In genomic region chr20:20731000-20731944, GRCh38 we compare ENCODE assay signal across 2 cellular contexts.
TF ChIP-seq lines count a peak whose summit lies in the region.

No MANE protein-coding gene starts in this region.

TF ChIP-seq in SK-N-SH, 30 proteins besides CTCF, POLR2A, EP300 and RAD21 (continued from another document):
- no peak for TF ChIP-seq POLR2AphosphoS5 (IDR thresholded peaks at IDR 0.05; ENCODE audit: low read depth, low read length)
- no peak for TF ChIP-seq FOXJ3 (CRISPR knock-in tag; IDR thresholded peaks at IDR 0.05)
- TF ChIP-seq, protein P1, sequence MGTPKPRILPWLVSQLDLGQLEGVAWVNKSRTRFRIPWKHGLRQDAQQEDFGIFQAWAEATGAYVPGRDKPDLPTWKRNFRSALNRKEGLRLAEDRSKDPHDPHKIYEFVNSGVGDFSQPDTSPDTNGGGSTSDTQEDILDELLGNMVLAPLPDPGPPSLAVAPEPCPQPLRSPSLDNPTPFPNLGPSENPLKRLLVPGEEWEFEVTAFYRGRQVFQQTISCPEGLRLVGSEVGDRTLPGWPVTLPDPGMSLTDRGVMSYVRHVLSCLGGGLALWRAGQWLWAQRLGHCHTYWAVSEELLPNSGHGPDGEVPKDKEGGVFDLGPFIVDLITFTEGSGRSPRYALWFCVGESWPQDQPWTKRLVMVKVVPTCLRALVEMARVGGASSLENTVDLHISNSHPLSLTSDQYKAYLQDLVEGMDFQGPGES (IDR thresholded peaks at IDR 0.05; ENCODE audit: low read depth, low read length) = no peak
- no peak for TF ChIP-seq ZBTB33 (IDR thresholded peaks at IDR 0.05; ENCODE audit: borderline replicate concordance, low read depth)
- TF ChIP-seq TEAD4 (IDR thresholded peaks at IDR 0.05; ENCODE audit: borderline replicate concordance, insufficient read depth) = no peak
- TF ChIP-seq SMC3 (IDR thresholded peaks at IDR 0.05; ENCODE audit: low read depth, low read length) = no peak
- no peak for TF ChIP-seq GABPA (IDR thresholded peaks at IDR 0.05; ENCODE audit: low read depth)
- TF ChIP-seq TCF12 (IDR thresholded peaks at IDR 0.05) = no peak

TF ChIP-seq in SK-N-SH treated with all-trans-retinoic acid at 6 μM for 48 hours, 23 proteins besides CTCF, POLR2A, EP300 and RAD21 (continued from another document):
- no peak for TF ChIP-seq ZNF565 (CRISPR knock-in tag; conservative IDR thresholded peaks at IDR 0.05; ENCODE audit: low read depth)
- TF ChIP-seq TOX (CRISPR knock-in tag; IDR thresholded peaks at IDR 0.05; ENCODE audit: borderline replicate concordance) = no peak
- no peak for TF ChIP-seq BACH2 (CRISPR knock-in tag; IDR thresholded peaks at IDR 0.05; ENCODE audit: borderline replicate concordance)
- TF ChIP-seq, protein P2, sequence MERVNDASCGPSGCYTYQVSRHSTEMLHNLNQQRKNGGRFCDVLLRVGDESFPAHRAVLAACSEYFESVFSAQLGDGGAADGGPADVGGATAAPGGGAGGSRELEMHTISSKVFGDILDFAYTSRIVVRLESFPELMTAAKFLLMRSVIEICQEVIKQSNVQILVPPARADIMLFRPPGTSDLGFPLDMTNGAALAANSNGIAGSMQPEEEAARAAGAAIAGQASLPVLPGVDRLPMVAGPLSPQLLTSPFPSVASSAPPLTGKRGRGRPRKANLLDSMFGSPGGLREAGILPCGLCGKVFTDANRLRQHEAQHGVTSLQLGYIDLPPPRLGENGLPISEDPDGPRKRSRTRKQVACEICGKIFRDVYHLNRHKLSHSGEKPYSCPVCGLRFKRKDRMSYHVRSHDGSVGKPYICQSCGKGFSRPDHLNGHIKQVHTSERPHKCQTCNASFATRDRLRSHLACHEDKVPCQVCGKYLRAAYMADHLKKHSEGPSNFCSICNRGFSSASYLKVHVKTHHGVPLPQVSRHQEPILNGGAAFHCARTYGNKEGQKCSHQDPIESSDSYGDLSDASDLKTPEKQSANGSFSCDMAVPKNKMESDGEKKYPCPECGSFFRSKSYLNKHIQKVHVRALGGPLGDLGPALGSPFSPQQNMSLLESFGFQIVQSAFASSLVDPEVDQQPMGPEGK (CRISPR knock-in tag; IDR thresholded peaks at IDR 0.05; ENCODE audit: borderline replicate concordance) = no peak
